Comparison of ENCODE assay signal across 16 cellular contexts in the genomic region with DNA sequence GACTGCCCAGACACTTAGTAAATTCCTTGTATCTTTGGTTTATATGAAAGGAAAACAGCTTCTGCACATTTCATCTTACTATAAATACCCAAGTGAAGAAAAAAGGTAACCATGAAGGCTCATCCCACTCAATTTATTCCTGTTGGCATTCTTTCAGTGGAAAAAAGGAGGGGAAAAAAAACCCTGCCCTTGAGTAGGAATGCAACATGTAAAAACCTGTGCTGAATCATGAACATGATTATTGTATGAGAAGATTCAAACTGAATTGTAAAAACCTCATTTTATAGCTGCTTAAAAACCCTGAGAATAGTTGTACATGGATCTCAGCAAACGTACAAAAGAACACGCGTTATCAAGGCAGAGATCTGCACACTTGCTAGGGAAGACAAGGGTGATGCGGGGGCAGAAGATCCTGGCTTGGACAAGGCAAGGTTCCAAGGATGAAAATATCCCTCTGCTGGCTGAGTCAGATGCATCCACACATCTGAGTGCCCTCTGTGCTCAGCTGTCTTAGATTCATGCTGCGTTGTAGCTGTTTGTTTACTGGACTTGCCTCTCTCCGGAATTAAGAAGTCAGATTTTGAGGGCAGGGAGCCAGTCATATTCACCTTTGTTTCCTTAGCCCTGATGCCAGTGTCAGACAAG.
DNase-seq lines count a peak whose midpoint lies in the region; ATAC-seq and TF ChIP-seq lines count a peak whose summit lies in the region.
"Had no signal": no experiment of that assay in that cellular context is flagged by ENCODE, and none has a peak within 500 bp of the region (broad histone marks: within the 10 kb centered on the region; RNA-seq: fewer than 3 reads in every experiment).

No MANE protein-coding gene starts in this region.

- H3K36me3 Mint-ChIP-seq in activated T-helper 17 cell treated with anti-CD3 and anti-CD28 coated beads, Interleukin-2, amount 50 U/mL, for 72 hours (ENCODE audit: low read depth), result no peaks in the 10 kb centered on the region

- H3K9ac ChIP-seq in skeletal muscle satellite cell (ENCODE audit: low read depth, low read length), result no peak overlapping the region

- no peak overlapping the region for H3K4me3 Mint-ChIP-seq in activated T-helper 17 cell treated with anti-CD3 and anti-CD28 coated beads, Interleukin-2, amount 50 U/mL, for 72 hours
- H3K4me3 Mint-ChIP-seq: stimulated activated naive CD8-positive, alpha-beta T cell treated with anti-CD3 and anti-CD28 coated beads, Interleukin-15, amount 100 ng/mL, for 72 hours had no signal

- H3K4me3 ChIP-seq in HFF-Myc (replicated peaks; ENCODE audit: low read depth, low read length) (no peak overlapping the region), skeletal muscle satellite cell (ENCODE audit: low read length) (no peak overlapping the region)
- H3K4me3 ChIP-seq: body of pancreas, esophagus muscularis mucosa had no signal

- no peaks in the 10 kb centered on the region for H3K27me3 ChIP-seq in foreskin keratinocyte
- H3K27me3 ChIP-seq in skeletal muscle satellite cell (ENCODE audit: control insufficient read depth, insufficient read depth, low read length), result no peaks in the 10 kb centered on the region
- H3K27me3 ChIP-seq: body of pancreas, esophagus muscularis mucosa had no signal

- no peaks in the 10 kb centered on the region for H3K9me3 ChIP-seq in skeletal muscle satellite cell (replicated peaks; ENCODE audit: low read length)
- H3K9me3 ChIP-seq: body of pancreas, esophagus muscularis mucosa had no signal

- DNase-seq in HFF-Myc (ENCODE audit: extremely low read depth, low read depth) (peak; percentile 83), astrocyte of the hippocampus (ENCODE audit: low read depth, low spot score) (peak; percentile 20), foreskin keratinocyte (peak; percentile 64 to 81), NCI-H748 treated with DMSO at 0.1 percent for 48 hours (lab: John Stamatoyannopoulos, UW) (no peak), nucleus accumbens (lab: John Stamatoyannopoulos, UW) (no peak)
- DNase-seq: activated CD4-positive, CD25-positive, alpha-beta regulatory T cell; activated T-cell treated with anti-CD3 and anti-CD28 coated beads, Interleukin-2, amount 50 U/mL, for 48 hours; body of pancreas; NCI-H2171 treated with DMSO at 0.1 percent for 48 hours; stimulated activated CD4-positive, alpha-beta T cell treated with anti-CD3 and anti-CD28 coated beads, Interleukin-4, amount 100 ng/mL, for 4 hours; stimulated activated naive CD8-positive, alpha-beta T cell treated with anti-CD3 and anti-CD28 coated beads, Interleukin-15, amount 100 ng/mL, for 72 hours had no signal

- H3K36me3 ChIP-seq in skeletal muscle satellite cell (ENCODE audit: insufficient read depth, low read length), result no peaks in the 10 kb centered on the region
- H3K36me3 ChIP-seq: esophagus muscularis mucosa had no signal

- no peak overlapping the region for H3K27ac Mint-ChIP-seq in activated T-helper 17 cell treated with anti-CD3 and anti-CD28 coated beads, Interleukin-2, amount 50 U/mL, for 72 hours
- H3K27ac Mint-ChIP-seq: stimulated activated naive CD8-positive, alpha-beta T cell treated with anti-CD3 and anti-CD28 coated beads, Interleukin-15, amount 100 ng/mL, for 72 hours had no signal

- ATAC-seq in foreskin keratinocyte (peak; percentile 87), HG02870 (IDR thresholded peaks at IDR 0.05; ENCODE audit: unreplicated experiment) (no peak)
- no peak for ATAC-seq in activated T-helper 17 cell treated with anti-CD3 and anti-CD28 coated beads, Interleukin-2, amount 50 U/mL, for 72 hours (replicated peaks)
- ATAC-seq: body of pancreas; Right ventricle myocardium inferior; stimulated activated naive CD8-positive, alpha-beta T cell treated with anti-CD3 and anti-CD28 coated beads, Interleukin-15, amount 100 ng/mL, for 72 hours had no signal

- H3K4me1 Mint-ChIP-seq in activated T-helper 17 cell treated with anti-CD3 and anti-CD28 coated beads, Interleukin-2, amount 50 U/mL, for 72 hours, result no peaks in the 10 kb centered on the region
- H3K4me1 Mint-ChIP-seq: stimulated activated naive CD8-positive, alpha-beta T cell treated with anti-CD3 and anti-CD28 coated beads, Interleukin-15, amount 100 ng/mL, for 72 hours had no signal

- H3K27ac ChIP-seq in foreskin keratinocyte, result peak overlapping the region; percentile 39
- H3K27ac ChIP-seq: body of pancreas, esophagus muscularis mucosa had no signal

- no peaks in the 10 kb centered on the region for H3K4me1 ChIP-seq in foreskin keratinocyte
- H3K4me1 ChIP-seq in skeletal muscle satellite cell (ENCODE audit: control insufficient read depth, insufficient read depth, low read length), result peaks cover 22% of the 10 kb centered on the region
- H3K4me1 ChIP-seq: body of pancreas had no signal

- TF ChIP-seq CTCF in HFF-Myc (IDR thresholded peaks at IDR 0.05; ENCODE audit: low read depth, low read length, missing control alignments), result peak; percentile 37
- peak; percentile 37 for TF ChIP-seq CTCF in foreskin keratinocyte (conservative IDR thresholded peaks at IDR 0.05)

- no peaks in the 10 kb centered on the region for H3K9me3 Mint-ChIP-seq in activated T-helper 17 cell treated with anti-CD3 and anti-CD28 coated beads, Interleukin-2, amount 50 U/mL, for 72 hours
- H3K9me3 Mint-ChIP-seq: stimulated activated naive CD8-positive, alpha-beta T cell treated with anti-CD3 and anti-CD28 coated beads, Interleukin-15, amount 100 ng/mL, for 72 hours had no signal

- peak overlapping the region; percentile 56 for H3K4me2 ChIP-seq in skeletal muscle satellite cell (ENCODE audit: low read length)

- peaks cover 28% of the 10 kb centered on the region for H3K27me3 Mint-ChIP-seq in activated T-helper 17 cell treated with anti-CD3 and anti-CD28 coated beads, Interleukin-2, amount 50 U/mL, for 72 hours
- H3K27me3 Mint-ChIP-seq: stimulated activated naive CD8-positive, alpha-beta T cell treated with anti-CD3 and anti-CD28 coated beads, Interleukin-15, amount 100 ng/mL, for 72 hours had no signal

Comparison
In these comparisons a context has a peak if more than half of its experiments do, and no peak if none do; other contexts are left out.
1. DNase-seq: peak in HFF-Myc (single experiment), astrocyte of the hippocampus (single experiment) and foreskin keratinocyte (2 of 2); none in NCI-H748 treated with DMSO at 0.1 percent for 48 hours (single experiment) and nucleus accumbens (0 of 56).